14 cellular contexts compared by ENCODE assay signal in genomic region chr14:50099335-50099734, GRCh38. TPM values are rescaled to one million over a fixed set of nuclear protein-coding genes. Genes with fewer than 3 reads are reported as not detected.
DNase-seq lines count a peak whose midpoint lies in the region; ATAC-seq and TF ChIP-seq lines count a peak whose summit lies in the region.
"Had no signal": no experiment of that assay in that cellular context is flagged by ENCODE, and none has a peak within 500 bp of the region (broad histone marks: within the 10 kb centered on the region; RNA-seq: fewer than 3 reads in every experiment).

No MANE protein-coding gene starts in this region.

- intact Hi-C loops in activated naive CD4-positive, alpha-beta T cell treated with anti-CD3 and anti-CD28 coated beads for 36 hours (cut with micrococcal nuclease) = no loop called here

- no peak overlapping the region for H3K4me3 ChIP-seq in fibroblast of mammary gland (ENCODE audit: control insufficient read depth, low read depth, low read length)

- CTCF ChIA-PET in activated naive CD4-positive, alpha-beta T cell treated with anti-CD3 and anti-CD28 coated beads for 36 hours (lab: Charles Lee) = interaction anchor here (0.5 to 4.7 kb wide), 5 partner anchors 29 to 465 kb away, joined by 3 to 28 read pairs (median 4); no protein-coding TSS in a partner anchor

- DNase-seq in activated naive CD4-positive, alpha-beta T cell treated with anti-CD3 and anti-CD28 coated beads for 36 hours = no peak
- DNase-seq in fibroblast of mammary gland (ENCODE audit: low read depth) = peak; percentile 46
- DNase-seq in type B pancreatic cell (ENCODE audit: extremely low spot score, unreplicated experiment) = no peak
- DNase-seq in amniotic stem cell (lab: John Stamatoyannopoulos, UW) = no peak
- DNase-seq: cerebellar nuclear complex, erythroblast, GOT3, NCI-H1105, SIG-M5, WERI-Rb-1 had no signal

- peaks cover 3% of the 10 kb centered on the region for H3K36me3 Mint-ChIP-seq in activated naive CD4-positive, alpha-beta T cell treated with anti-CD3 and anti-CD28 coated beads, Interleukin-2, amount 50 U/mL, for 24 hours
- H3K36me3 Mint-ChIP-seq in activated naive CD4-positive, alpha-beta T cell treated with anti-CD3 and anti-CD28 coated beads for 36 hours (ENCODE audit: low read depth) = peaks cover 8% of the 10 kb centered on the region
- H3K36me3 Mint-ChIP-seq in type B pancreatic cell = peaks cover 4% of the 10 kb centered on the region

- peaks cover 75% of the 10 kb centered on the region for H3K4me1 Mint-ChIP-seq in activated naive CD4-positive, alpha-beta T cell treated with anti-CD3 and anti-CD28 coated beads, Interleukin-2, amount 50 U/mL, for 24 hours
- H3K4me1 Mint-ChIP-seq in activated naive CD4-positive, alpha-beta T cell treated with anti-CD3 and anti-CD28 coated beads for 36 hours (ENCODE audit: low read depth) = peaks cover 57% of the 10 kb centered on the region
- H3K4me1 Mint-ChIP-seq in type B pancreatic cell (ENCODE audit: unreplicated experiment) = peaks cover 4% of the 10 kb centered on the region

- TF ChIP-seq CTCF in fibroblast of mammary gland (conservative IDR thresholded peaks at IDR 0.05; ENCODE audit: control insufficient read depth, insufficient read depth, low read depth, low read length) (no peak), type B pancreatic cell (conservative IDR thresholded peaks at IDR 0.05) (no peak)

- no peaks in the 10 kb centered on the region for H3K9me3 Mint-ChIP-seq in activated naive CD4-positive, alpha-beta T cell treated with anti-CD3 and anti-CD28 coated beads, Interleukin-2, amount 50 U/mL, for 24 hours
- no peaks in the 10 kb centered on the region for H3K9me3 Mint-ChIP-seq in activated naive CD4-positive, alpha-beta T cell treated with anti-CD3 and anti-CD28 coated beads for 36 hours
- H3K9me3 Mint-ChIP-seq in type B pancreatic cell = no peaks in the 10 kb centered on the region

- ATAC-seq in SK-N-SH treated with all-trans-retinoic acid at 6 μM for 48 hours = peak; percentile 55; the same call in 2 of the 3 replicates
- no peak for ATAC-seq in GM18511 (IDR thresholded peaks at IDR 0.05; ENCODE audit: unreplicated experiment)
- no peak for ATAC-seq in GM19397 (IDR thresholded peaks at IDR 0.05; ENCODE audit: unreplicated experiment)

- peak overlapping the region; percentile 37 for H3K4me3 Mint-ChIP-seq in activated naive CD4-positive, alpha-beta T cell treated with anti-CD3 and anti-CD28 coated beads, Interleukin-2, amount 50 U/mL, for 24 hours
- no peak overlapping the region for H3K4me3 Mint-ChIP-seq in activated naive CD4-positive, alpha-beta T cell treated with anti-CD3 and anti-CD28 coated beads for 36 hours
- no peak overlapping the region for H3K4me3 Mint-ChIP-seq in type B pancreatic cell

- H3K27ac Mint-ChIP-seq in activated naive CD4-positive, alpha-beta T cell treated with anti-CD3 and anti-CD28 coated beads, Interleukin-2, amount 50 U/mL, for 24 hours = peak overlapping the region; percentile 77
- no peak overlapping the region for H3K27ac Mint-ChIP-seq in activated naive CD4-positive, alpha-beta T cell treated with anti-CD3 and anti-CD28 coated beads for 36 hours
- H3K27ac Mint-ChIP-seq in type B pancreatic cell = peak overlapping the region; percentile 9

- no peaks in the 10 kb centered on the region for H3K27me3 Mint-ChIP-seq in activated naive CD4-positive, alpha-beta T cell treated with anti-CD3 and anti-CD28 coated beads, Interleukin-2, amount 50 U/mL, for 24 hours
- H3K27me3 Mint-ChIP-seq in activated naive CD4-positive, alpha-beta T cell treated with anti-CD3 and anti-CD28 coated beads for 36 hours (ENCODE audit: low read depth) = no peaks in the 10 kb centered on the region
- H3K27me3 Mint-ChIP-seq in type B pancreatic cell = no peaks in the 10 kb centered on the region

TF ChIP-seq in SK-N-SH treated with all-trans-retinoic acid at 6 μM for 48 hours, 23 proteins besides CTCF, POLR2A, EP300 and RAD21:
- TF ChIP-seq ZNF70 (CRISPR knock-in tag; IDR thresholded peaks at IDR 0.05) (no peak), SNAI2 (CRISPR knock-in tag; IDR thresholded peaks at IDR 0.05) (no peak), BACH2 (CRISPR knock-in tag; IDR thresholded peaks at IDR 0.05; ENCODE audit: borderline replicate concordance) (no peak)
TF ChIP-seq in SK-N-SH treated with all-trans-retinoic acid at 6 μM for 48 hours: peak in this region for 0.

RNA-seq across cellular contexts. Expression of gene VCPKMT, which starts 17.0 kb away (rescaled TPM):
- total RNA-seq in activated naive CD4-positive, alpha-beta T cell treated with anti-CD3 and anti-CD28 coated beads for 36 hours = 10 to 100 TPM in 1 of 2 experiments, 1 to 10 TPM in 1; 9.6 to 10.5 TPM
- 11.6 and 13.9 TPM in 2 replicates for total RNA-seq in type B pancreatic cell (ENCODE audit: low replicate concordance)
